ENCODE assay signal across 24 cellular contexts in the genomic region with DNA sequence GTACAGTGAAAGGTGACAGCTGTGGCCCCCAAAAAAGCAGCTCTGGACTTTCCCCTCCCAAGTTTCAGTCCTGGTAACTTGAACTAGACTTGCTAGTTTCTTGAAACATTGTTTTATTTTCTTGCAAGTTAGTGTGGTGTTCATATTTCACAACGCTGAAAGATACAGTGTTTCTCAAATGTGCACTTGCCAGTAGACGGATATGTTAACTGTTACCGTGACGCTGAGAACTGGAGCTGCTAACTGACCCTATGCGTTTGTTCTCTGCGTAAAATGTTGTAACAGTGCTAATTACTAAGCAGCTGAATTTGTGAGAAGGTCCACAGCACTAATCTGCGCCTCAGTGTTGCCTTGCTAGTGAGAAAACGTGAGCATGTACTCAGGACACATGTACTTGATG.
DNase-seq lines count a peak whose midpoint lies in the region; ATAC-seq and TF ChIP-seq lines count a peak whose summit lies in the region.
"Had no signal": no experiment of that assay in that cellular context is flagged by ENCODE, and none has a peak within 500 bp of the region (broad histone marks: within the 10 kb centered on the region; RNA-seq: fewer than 3 reads in every experiment).

No MANE protein-coding gene starts in this region.

- H3F3A ChIP-seq in neural progenitor cell (ENCODE audit: low read depth): peaks cover 33% of the 10 kb centered on the region

- intact Hi-C loops in mucosa of descending colon (cut with DNase I, micrococcal nuclease): no loop called here

- H2AFZ ChIP-seq in neural progenitor cell (replicated peaks): no peak overlapping the region

- ATAC-seq in mucosa of descending colon: no peak
- ATAC-seq in GM21786 (IDR thresholded peaks at IDR 0.05; ENCODE audit: unreplicated experiment): no peak
- ATAC-seq: activated CD8-positive, alpha-beta memory T cell treated with anti-CD3 and anti-CD28 coated beads, Interleukin-2, amount 10 ng/mL, durations not matched to agents 7 days and 5 days had no signal

- H3K4me3 ChIP-seq in choroid plexus epithelial cell (ENCODE audit: low read depth, low read length) (no peak overlapping the region), neural progenitor cell (no peak overlapping the region), mucosa of descending colon (no peak overlapping the region), MG63 (no peak overlapping the region)
- H3K4me3 ChIP-seq: cardiac muscle cell, transverse colon had no signal

- no peaks in the 10 kb centered on the region for H3K9me3 ChIP-seq in neural progenitor cell (ENCODE audit: low read depth)
- no peaks in the 10 kb centered on the region for H3K9me3 ChIP-seq in mucosa of descending colon
- H3K9me3 ChIP-seq in MG63: no peaks in the 10 kb centered on the region
- H3K9me3 ChIP-seq: transverse colon had no signal

- H3K27me3 ChIP-seq in neural progenitor cell: no peaks in the 10 kb centered on the region
- no peaks in the 10 kb centered on the region for H3K27me3 ChIP-seq in MG63
- H3K27me3 ChIP-seq: cardiac muscle cell, transverse colon had no signal

- peaks cover 59% of the 10 kb centered on the region for H3K4me1 Mint-ChIP-seq in neural progenitor cell

- H3K27ac ChIP-seq in neural progenitor cell: no peak overlapping the region
- H3K27ac ChIP-seq: 22Rv1, cardiac muscle cell, transverse colon, WERI-Rb-1 had no signal

- TF ChIP-seq CTCF in choroid plexus epithelial cell (conservative IDR thresholded peaks at IDR 0.05; ENCODE audit: low read depth, low read length) (no peak), neural progenitor cell (IDR thresholded peaks at IDR 0.05) (no peak), mucosa of descending colon (IDR thresholded peaks at IDR 0.05) (no peak)

- H3K36me3 ChIP-seq in neural progenitor cell: no peaks in the 10 kb centered on the region
- no peaks in the 10 kb centered on the region for H3K36me3 ChIP-seq in mucosa of descending colon (ENCODE audit: low read depth)
- H3K36me3 ChIP-seq in MG63: no peaks in the 10 kb centered on the region
- H3K36me3 ChIP-seq: cardiac muscle cell, transverse colon, WERI-Rb-1 had no signal

- no peaks in the 10 kb centered on the region for H4K20me1 ChIP-seq in neural progenitor cell (ENCODE audit: low read depth)

- peaks cover 3% of the 10 kb centered on the region for H3K27me3 Mint-ChIP-seq in neural progenitor cell (ENCODE audit: insufficient read depth, low read depth)
- H3K27me3 Mint-ChIP-seq: activated CD8-positive, alpha-beta memory T cell treated with anti-CD3 and anti-CD28 coated beads, Interleukin-2, amount 10 ng/mL, durations not matched to agents 7 days and 5 days; CD4-positive, alpha-beta memory T cell had no signal

- H3K36me3 Mint-ChIP-seq in neural progenitor cell: peaks cover 5% of the 10 kb centered on the region
- H3K36me3 Mint-ChIP-seq: activated naive CD4-positive, alpha-beta T cell treated with anti-CD3 and anti-CD28 coated beads, Interleukin-2, amount 10 ng/mL, durations not matched to agents 7 days and 5 days; CD4-positive, alpha-beta memory T cell; memory B cell had no signal

- no peak overlapping the region for H3K9ac ChIP-seq in neural progenitor cell

- H3K4me3 Mint-ChIP-seq in neural progenitor cell: no peak overlapping the region
- H3K4me3 Mint-ChIP-seq: activated CD8-positive, alpha-beta memory T cell treated with anti-CD3 and anti-CD28 coated beads, Interleukin-2, amount 10 ng/mL, durations not matched to agents 7 days and 5 days; activated naive CD4-positive, alpha-beta T cell treated with anti-CD3 and anti-CD28 coated beads, Interleukin-2, amount 10 ng/mL, durations not matched to agents 7 days and 5 days; dendritic cell treated with granulocyte-macrophage colony-stimulating factor and Interleukin-4, amounts not matched to agents 40 ng/mL and 50 ng/mL, for 4 days; memory B cell had no signal

- peaks cover 3% of the 10 kb centered on the region for H3K79me2 ChIP-seq in neural progenitor cell (ENCODE audit: low read depth)

- no peak overlapping the region for H3K27ac Mint-ChIP-seq in neural progenitor cell
- H3K27ac Mint-ChIP-seq: activated CD8-positive, alpha-beta memory T cell treated with anti-CD3 and anti-CD28 coated beads, Interleukin-2, amount 10 ng/mL, durations not matched to agents 7 days and 5 days; activated naive CD4-positive, alpha-beta T cell treated with anti-CD3 and anti-CD28 coated beads, Interleukin-2, amount 10 ng/mL, durations not matched to agents 7 days and 5 days; CD4-positive, alpha-beta memory T cell; dendritic cell treated with granulocyte-macrophage colony-stimulating factor and Interleukin-4, amounts not matched to agents 40 ng/mL and 50 ng/mL, for 4 days; memory B cell had no signal

- H3K4me2 ChIP-seq in neural progenitor cell: peak overlapping the region; percentile 42

- H3K4me1 ChIP-seq in neural progenitor cell (peaks cover 49% of the 10 kb centered on the region), mucosa of descending colon (ENCODE audit: low read depth) (no peaks in the 10 kb centered on the region)

- no peaks in the 10 kb centered on the region for H3K9me3 Mint-ChIP-seq in neural progenitor cell
- H3K9me3 Mint-ChIP-seq: activated naive CD4-positive, alpha-beta T cell treated with anti-CD3 and anti-CD28 coated beads, Interleukin-2, amount 10 ng/mL, durations not matched to agents 7 days and 5 days; CD4-positive, alpha-beta memory T cell; dendritic cell treated with granulocyte-macrophage colony-stimulating factor and Interleukin-4, amounts not matched to agents 40 ng/mL and 50 ng/mL, for 4 days; memory B cell had no signal

- DNase-seq in NCI-H1092 treated with DMSO at 0.1 percent for 48 hours (lab: John Stamatoyannopoulos, UW) (peak; percentile 66), NCI-H1092 (lab: John Stamatoyannopoulos, UW) (no peak), NCI-H2227 treated with DMSO at 0.1 percent for 48 hours (lab: John Stamatoyannopoulos, UW) (peak; percentile 49), choroid plexus epithelial cell (ENCODE audit: low read depth) (peak; percentile 69), neural progenitor cell (ENCODE audit: low spot score) (no peak), mucosa of descending colon (no peak), MG63 (no peak)
- DNase-seq: activated CD4-positive, alpha-beta T cell treated with anti-CD3 and anti-CD28 coated beads, Interleukin-2, amount 50 U/mL, for 1 hour; activated CD8-positive, alpha-beta memory T cell treated with anti-CD3 and anti-CD28 coated beads, Interleukin-2, amount 10 ng/mL, durations not matched to agents 7 days and 5 days; activated naive CD4-positive, alpha-beta T cell treated with anti-CD3 and anti-CD28 coated beads, Interleukin-2, amount 10 ng/mL, durations not matched to agents 7 days and 5 days; amygdala; CD4-positive, alpha-beta memory T cell; DMS 273 treated with DMSO at 0.1 percent for 48 hours; KG1; NCI-H510A treated with DMSO at 0.1 percent for 48 hours; nucleus accumbens; T-helper 9 cell; transverse colon; WERI-Rb-1 had no signal

Comparison
In these comparisons a context has a peak if more than half of its experiments do, and no peak if none do; other contexts are left out.
1. DNase-seq: peak in NCI-H1092 treated with DMSO at 0.1 percent for 48 hours (single experiment), NCI-H2227 treated with DMSO at 0.1 percent for 48 hours (single experiment) and choroid plexus epithelial cell (single experiment); none in NCI-H1092 (single experiment), neural progenitor cell (single experiment), mucosa of descending colon (0 of 3) and MG63 (single experiment).